Comparison of ENCODE assay signal across 8 cellular contexts in genomic region chr13:48304132-48304876, GRCh38. TPM values are rescaled to one million over a fixed set of nuclear protein-coding genes. Genes with fewer than 3 reads are reported as not detected.
A peak's percentile ranks its signal among the peaks of the same experiment; 100 is the strongest.
DNase-seq lines count a peak whose midpoint lies in the region; ATAC-seq and TF ChIP-seq lines count a peak whose summit lies in the region.

No MANE protein-coding gene starts in this region.

- H3K36me3 ChIP-seq in ascending aorta = peaks cover 2 to 3% of the 10 kb centered on the region in 2 donors

- no peak for TF ChIP-seq CTCF in ascending aorta (IDR thresholded peaks at IDR 0.05)

- peak overlapping the region; percentile 72 to 97 for H3K4me3 ChIP-seq in ascending aorta

- no peaks in the 10 kb centered on the region for H3K27me3 ChIP-seq in ascending aorta

- peaks cover 0 to 22% of the 10 kb centered on the region in 2 donors for H3K4me1 ChIP-seq in ascending aorta

- DNase-seq in COLO668 (lab: John Stamatoyannopoulos, UW; ENCODE audit: unreplicated experiment) (peak; percentile 45), NOMO-1 treated with DMSO at 0.1 percent for 48 hours (lab: John Stamatoyannopoulos, UW; ENCODE audit: unreplicated experiment) (peak; percentile 91), ascending aorta (ENCODE audit: low spot score in 2 of 2) (peak in 1 of 2 donors; percentile 69), left ventricle myocardium superior (peak; percentile 43), pulmonary artery endothelial cell (ENCODE audit: low read depth, low spot score) (peak; percentile 11), ecto neural progenitor cell (ENCODE audit: low spot score) (no peak)

- intact Hi-C loops in ascending aorta (cut with DNase I) = no loop called here
- intact Hi-C loops in left ventricle myocardium superior (cut with micrococcal nuclease) = no loop called here

- H3K27ac ChIP-seq in ascending aorta = peak overlapping the region; percentile 98 to 99

- H3K9me3 ChIP-seq in ascending aorta = no peaks in the 10 kb centered on the region

- ATAC-seq in GM18861 (IDR thresholded peaks at IDR 0.05; ENCODE audit: unreplicated experiment) (peak; percentile 76), HG02970 (IDR thresholded peaks at IDR 0.05; ENCODE audit: low FRiP score, unreplicated experiment) (peak; percentile 70), left ventricle myocardium superior (peak; percentile 45)

RNA-seq across cellular contexts. Expression of gene RB1, which starts 0.8 kb away (rescaled TPM):
- total RNA-seq in ascending aorta = 10.6 TPM
- total RNA-seq in left ventricle myocardium superior = 34.2 TPM
- total RNA-seq in pulmonary artery endothelial cell = 21.4 and 31.4 TPM in 2 replicates
